ENCODE assay signal across 8 cellular contexts in the genomic region with DNA sequence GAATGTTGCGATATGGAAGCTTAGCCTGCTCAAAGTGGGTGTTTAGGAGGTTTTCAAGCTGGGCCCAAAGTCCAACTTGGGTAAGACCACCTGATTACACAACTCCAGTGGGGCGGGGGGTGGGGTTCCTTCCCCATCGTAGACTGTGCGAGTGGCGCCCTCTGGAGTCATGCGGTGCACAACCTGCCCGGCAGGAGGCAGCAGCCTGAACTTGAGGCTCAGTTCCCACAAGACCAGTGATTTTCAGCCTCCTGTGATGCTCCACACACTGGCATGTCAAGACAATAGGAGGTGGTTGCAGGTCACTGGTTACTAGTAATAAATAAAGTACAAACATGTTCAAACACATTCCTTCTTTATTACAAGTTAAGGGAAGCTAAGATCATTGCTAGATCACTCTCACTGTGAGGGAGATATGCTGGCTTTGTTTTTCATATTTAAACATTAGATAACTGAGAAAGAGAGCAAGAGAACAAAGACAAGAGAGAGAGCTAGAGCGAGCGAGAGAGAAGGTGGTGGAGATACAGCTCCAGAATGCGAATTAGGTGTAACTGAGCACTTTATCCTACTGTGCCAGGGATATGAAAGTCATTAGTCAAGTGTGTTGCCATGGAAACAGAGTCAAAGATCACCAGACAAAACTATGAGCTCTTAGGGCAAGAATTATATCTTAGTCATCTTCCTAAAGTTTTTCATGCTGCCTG.
DNase-seq lines count a peak whose midpoint lies in the region; ATAC-seq and TF ChIP-seq lines count a peak whose summit lies in the region.

No MANE protein-coding gene starts in this region.

- WGBS in endodermal cell (ENCODE audit: insufficient coverage in 1 of 2, insufficient read length in 1 of 2), 2 experiments = 64 to 84% methylated on average over 3 to 10 of the region's 10 CpGs

- no peak overlapping the region for H3K4me3 Mint-ChIP-seq in activated CD4-positive, alpha-beta T cell treated with anti-CD3 and anti-CD28 coated beads for 36 hours
- no peak overlapping the region for H3K4me3 Mint-ChIP-seq in activated CD4-positive, alpha-beta T cell treated with anti-CD3 and anti-CD28 coated beads, Interleukin-2, amount 10 ng/mL, durations not matched to agents 7 days and 5 days
- H3K4me3 Mint-ChIP-seq in endodermal cell = no peak overlapping the region

- no peaks in the 10 kb centered on the region for H3K27me3 Mint-ChIP-seq in activated CD4-positive, alpha-beta T cell treated with anti-CD3 and anti-CD28 coated beads for 36 hours
- H3K27me3 Mint-ChIP-seq in activated CD4-positive, alpha-beta T cell treated with anti-CD3 and anti-CD28 coated beads, Interleukin-2, amount 10 ng/mL, durations not matched to agents 7 days and 5 days = no peaks in the 10 kb centered on the region
- no peaks in the 10 kb centered on the region for H3K27me3 Mint-ChIP-seq in endodermal cell (ENCODE audit: insufficient read depth)

- H3K27ac Mint-ChIP-seq in activated CD4-positive, alpha-beta T cell treated with anti-CD3 and anti-CD28 coated beads for 36 hours = no peak overlapping the region
- no peak overlapping the region for H3K27ac Mint-ChIP-seq in activated CD4-positive, alpha-beta T cell treated with anti-CD3 and anti-CD28 coated beads, Interleukin-2, amount 10 ng/mL, durations not matched to agents 7 days and 5 days
- peak overlapping the region; percentile 49 for H3K27ac Mint-ChIP-seq in endodermal cell

- no peak overlapping the region for H3K9ac ChIP-seq in endodermal cell (ENCODE audit: extremely low read depth, low read length, poor library complexity, severe bottlenecking)

- peaks cover 25% of the 10 kb centered on the region for H3K4me1 ChIP-seq in endodermal cell (ENCODE audit: control insufficient read depth, insufficient read depth, low read length)

- intact Hi-C loops in activated CD4-positive, alpha-beta T cell treated with anti-CD3 and anti-CD28 coated beads for 36 hours (cut with DNase I, micrococcal nuclease) = no loop called here
- intact Hi-C loops in sciatic nerve (cut with DNase I) = no loop called here

- no peaks in the 10 kb centered on the region for H3K36me3 ChIP-seq in endodermal cell (ENCODE audit: control insufficient read depth, insufficient read depth, low read length)

- H3K36me3 Mint-ChIP-seq in activated CD4-positive, alpha-beta T cell treated with anti-CD3 and anti-CD28 coated beads for 36 hours (ENCODE audit: low read depth) = no peaks in the 10 kb centered on the region
- no peaks in the 10 kb centered on the region for H3K36me3 Mint-ChIP-seq in activated CD4-positive, alpha-beta T cell treated with anti-CD3 and anti-CD28 coated beads, Interleukin-2, amount 10 ng/mL, durations not matched to agents 7 days and 5 days (ENCODE audit: low read depth)
- no peaks in the 10 kb centered on the region for H3K36me3 Mint-ChIP-seq in endodermal cell (ENCODE audit: low read depth)

- H3K9me3 ChIP-seq in endodermal cell (ENCODE audit: control insufficient read depth, low read length) = no peaks in the 10 kb centered on the region

- no peaks in the 10 kb centered on the region for H3K4me1 Mint-ChIP-seq in activated CD4-positive, alpha-beta T cell treated with anti-CD3 and anti-CD28 coated beads for 36 hours
- no peaks in the 10 kb centered on the region for H3K4me1 Mint-ChIP-seq in activated CD4-positive, alpha-beta T cell treated with anti-CD3 and anti-CD28 coated beads, Interleukin-2, amount 10 ng/mL, durations not matched to agents 7 days and 5 days
- peaks cover 52% of the 10 kb centered on the region for H3K4me1 Mint-ChIP-seq in endodermal cell

- no peak for ATAC-seq in activated CD4-positive, alpha-beta T cell treated with anti-CD3 and anti-CD28 coated beads for 36 hours
- ATAC-seq in sciatic nerve (peak; percentile 54), HG02610 (IDR thresholded peaks at IDR 0.05; ENCODE audit: unreplicated experiment) (no peak), HG03039 (IDR thresholded peaks at IDR 0.05; ENCODE audit: unreplicated experiment) (no peak)

- DNase-seq in activated CD4-positive, alpha-beta T cell treated with anti-CD3 and anti-CD28 coated beads for 36 hours = peak; percentile 44
- DNase-seq in activated CD4-positive, alpha-beta T cell treated with anti-CD3 and anti-CD28 coated beads, Interleukin-2, amount 10 ng/mL, durations not matched to agents 7 days and 5 days = no peak
- peak; percentile 91 for DNase-seq in endodermal cell
- DNase-seq in sciatic nerve (ENCODE audit: low spot score) = no peak
- no peak for DNase-seq in T-helper 9 cell

- peak; percentile 54 for TF ChIP-seq CTCF in LNCAP (IDR thresholded peaks at IDR 0.05)
- TF ChIP-seq CTCF in endodermal cell (conservative IDR thresholded peaks at IDR 0.05) = peak; percentile 94

- no peaks in the 10 kb centered on the region for H3K27me3 ChIP-seq in endodermal cell (ENCODE audit: control insufficient read depth, insufficient read depth, low read length, poor library complexity, severe bottlenecking)

- CTCF ChIA-PET in activated CD4-positive, alpha-beta T cell treated with anti-CD3 and anti-CD28 coated beads for 36 hours (lab: Charles Lee) = interaction anchor here (0.6 to 1.6 kb wide), 4 partner anchors 9 to 50 kb away, joined by 3 to 6 read pairs (median 3); no protein-coding TSS in a partner anchor
- CTCF ChIA-PET in activated CD4-positive, alpha-beta T cell treated with anti-CD3 and anti-CD28 coated beads, Interleukin-2, amount 10 ng/mL, durations not matched to agents 7 days and 5 days (lab: Charles Lee) = interaction anchor here (0.5 kb wide), 1 partner anchor 264 kb away, joined by 3 read pairs; no protein-coding TSS in a partner anchor

- no peak overlapping the region for H3K27ac ChIP-seq in endodermal cell (ENCODE audit: low read depth, low read length)

- no peak overlapping the region for H3K4me3 ChIP-seq in endodermal cell (ENCODE audit: low read length)

- peaks cover 10% of the 10 kb centered on the region for H3K9me3 Mint-ChIP-seq in activated CD4-positive, alpha-beta T cell treated with anti-CD3 and anti-CD28 coated beads for 36 hours (ENCODE audit: low read depth)
- peaks cover 3% of the 10 kb centered on the region for H3K9me3 Mint-ChIP-seq in activated CD4-positive, alpha-beta T cell treated with anti-CD3 and anti-CD28 coated beads, Interleukin-2, amount 10 ng/mL, durations not matched to agents 7 days and 5 days
- H3K9me3 Mint-ChIP-seq in endodermal cell = no peaks in the 10 kb centered on the region

- POLR2A ChIA-PET in activated CD4-positive, alpha-beta T cell treated with anti-CD3 and anti-CD28 coated beads for 36 hours (lab: Charles Lee) = no interaction called here
- POLR2A ChIA-PET in activated CD4-positive, alpha-beta T cell treated with anti-CD3 and anti-CD28 coated beads, Interleukin-2, amount 10 ng/mL, durations not matched to agents 7 days and 5 days (lab: Charles Lee) = interaction anchor here (0.5 kb wide), 1 partner anchor 287 kb away, joined by 3 read pairs; no protein-coding TSS in a partner anchor

Comparison
In these comparisons a context has a peak if more than half of its experiments do, and no peak if none do; other contexts are left out.
1. DNase-seq: peak in activated CD4-positive, alpha-beta T cell treated with anti-CD3 and anti-CD28 coated beads for 36 hours (single experiment) and endodermal cell (single experiment); none in activated CD4-positive, alpha-beta T cell treated with anti-CD3 and anti-CD28 coated beads, Interleukin-2, amount 10 ng/mL, durations not matched to agents 7 days and 5 days (single experiment), sciatic nerve (single experiment) and T-helper 9 cell (single experiment).